Comparison of ENCODE assay signal across 1 cellular context in the genomic region with DNA sequence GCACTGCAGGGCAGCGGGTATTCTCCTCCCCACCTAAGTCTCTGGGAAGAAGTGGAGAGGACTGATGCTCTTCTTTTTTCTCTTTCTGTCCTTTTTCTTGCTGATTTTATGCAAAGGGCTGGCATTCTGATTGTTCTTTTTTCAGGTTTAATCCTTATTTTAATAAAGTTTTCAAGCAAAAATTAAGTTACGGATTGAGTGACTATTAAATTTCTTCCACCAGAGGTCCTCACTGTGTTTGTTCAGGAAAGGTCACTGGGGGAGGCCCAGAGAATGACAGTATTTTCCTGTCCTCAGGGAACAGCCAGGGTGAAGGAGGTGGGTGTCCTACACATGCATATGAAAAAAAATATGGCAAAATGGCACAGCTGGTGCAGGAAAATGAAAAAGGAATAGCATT.
TF ChIP-seq lines count a peak whose summit lies in the region.

No MANE protein-coding gene starts in this region.

TF ChIP-seq in WTC11, 78 proteins besides CTCF, POLR2A, EP300 and RAD21 (continued from another document):
- TF ChIP-seq, protein P1, sequence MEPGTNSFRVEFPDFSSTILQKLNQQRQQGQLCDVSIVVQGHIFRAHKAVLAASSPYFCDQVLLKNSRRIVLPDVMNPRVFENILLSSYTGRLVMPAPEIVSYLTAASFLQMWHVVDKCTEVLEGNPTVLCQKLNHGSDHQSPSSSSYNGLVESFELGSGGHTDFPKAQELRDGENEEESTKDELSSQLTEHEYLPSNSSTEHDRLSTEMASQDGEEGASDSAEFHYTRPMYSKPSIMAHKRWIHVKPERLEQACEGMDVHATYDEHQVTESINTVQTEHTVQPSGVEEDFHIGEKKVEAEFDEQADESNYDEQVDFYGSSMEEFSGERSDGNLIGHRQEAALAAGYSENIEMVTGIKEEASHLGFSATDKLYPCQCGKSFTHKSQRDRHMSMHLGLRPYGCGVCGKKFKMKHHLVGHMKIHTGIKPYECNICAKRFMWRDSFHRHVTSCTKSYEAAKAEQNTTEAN (CRISPR knock-in tag; IDR thresholded peaks at IDR 0.05): no peak
- TF ChIP-seq ZNF281 (CRISPR knock-in tag; IDR thresholded peaks at IDR 0.05) (no peak), OVOL2 (CRISPR knock-in tag; IDR thresholded peaks at IDR 0.05; ENCODE audit: borderline replicate concordance) (no peak), USF1 (CRISPR knock-in tag; IDR thresholded peaks at IDR 0.05) (no peak), ZNF423 (CRISPR knock-in tag; IDR thresholded peaks at IDR 0.05) (no peak), FOXJ3 (CRISPR knock-in tag; IDR thresholded peaks at IDR 0.05; ENCODE audit: borderline replicate concordance) (no peak), ZNF263 (CRISPR knock-in tag; IDR thresholded peaks at IDR 0.05; ENCODE audit: low read depth) (no peak), IRF2 (CRISPR knock-in tag; IDR thresholded peaks at IDR 0.05; ENCODE audit: borderline replicate concordance, low read depth) (no peak)
